8 cellular contexts compared by ENCODE assay signal in genomic region chr14:75277000-75277795, GRCh38. TPM values are rescaled to one million over a fixed set of nuclear protein-coding genes. Genes with fewer than 3 reads are reported as not detected.
DNase-seq lines count a peak whose midpoint lies in the region; ATAC-seq and TF ChIP-seq lines count a peak whose summit lies in the region.

No MANE protein-coding gene starts in this region.

- H3K9me3 Mint-ChIP-seq in activated CD8-positive, alpha-beta T cell treated with anti-CD3 and anti-CD28 coated beads, Interleukin-2, amount 10 ng/mL, durations not matched to agents 7 days and 5 days (ENCODE audit: insufficient read depth): no peaks in the 10 kb centered on the region
- H3K9me3 Mint-ChIP-seq in endodermal cell: no peaks in the 10 kb centered on the region

- peaks cover 70% of the 10 kb centered on the region for H3K27me3 Mint-ChIP-seq in activated CD8-positive, alpha-beta T cell treated with anti-CD3 and anti-CD28 coated beads, Interleukin-2, amount 10 ng/mL, durations not matched to agents 7 days and 5 days (ENCODE audit: low read depth)
- peaks cover 51% of the 10 kb centered on the region for H3K27me3 Mint-ChIP-seq in endodermal cell (ENCODE audit: insufficient read depth)

- H3K27ac ChIP-seq in C4-2B (peak overlapping the region; percentile 64), HEK293 (ENCODE audit: extremely low read depth, low read depth, low read length) (peak overlapping the region; percentile 53; the same call in 1 of the 2 replicates), endodermal cell (ENCODE audit: low read depth, low read length) (peak overlapping the region; percentile 68)

- CTCF ChIA-PET in HEK293 (lab: Yijun Ruan, JAX): interaction anchor here (0.8 kb wide), 1 partner anchor 18 kb away, joined by 4 read pairs; no protein-coding TSS in a partner anchor
- CTCF ChIA-PET in activated CD8-positive, alpha-beta T cell treated with anti-CD3 and anti-CD28 coated beads, Interleukin-2, amount 10 ng/mL, durations not matched to agents 7 days and 5 days (lab: Charles Lee): interaction anchor here (0.7 to 1.5 kb wide), 2 partner anchors 17 to 147 kb away, joined by 3 to 4 read pairs; no protein-coding TSS in a partner anchor

- H3K36me3 ChIP-seq in HEK293 (ENCODE audit: control insufficient read depth in 2 of 2, insufficient read depth in 1 of 2, low read length in 2 of 2): peaks cover 0 to 19% of the 10 kb centered on the region in 2 experiments; a peak in 1 of 3 replicates
- H3K36me3 ChIP-seq in endodermal cell (ENCODE audit: control insufficient read depth, insufficient read depth, low read length): no peaks in the 10 kb centered on the region

- ATAC-seq in activated CD8-positive, alpha-beta T cell treated with anti-CD3 and anti-CD28 coated beads, Interleukin-2, amount 10 ng/mL, durations not matched to agents 7 days and 5 days: peak; percentile 38
- ATAC-seq in stimulated activated naive CD8-positive, alpha-beta T cell treated with anti-CD3 and anti-CD28 coated beads, Interleukin-15, Interleukin-2, amounts not matched to agents 100 U/mL and 50 U/mL, for 24 hours: peak; percentile 40
- no peak for ATAC-seq in GM19324 (IDR thresholded peaks at IDR 0.05; ENCODE audit: low FRiP score, unreplicated experiment)

- TF ChIP-seq CTCF in C4-2B (conservative IDR thresholded peaks at IDR 0.05) (peak; percentile 20; the same call in 1 of the 2 replicates), HEK293 (tag by site-specific recombination; IDR thresholded peaks at IDR 0.05) (no peak; the same call in 1 of the 2 replicates), endodermal cell (conservative IDR thresholded peaks at IDR 0.05) (peak; percentile 34)

- 0 to 1% methylated on average over 26 to 81 of the region's 81 CpGs for WGBS in endodermal cell (ENCODE audit: insufficient coverage in 1 of 2, insufficient read length in 1 of 2), 2 experiments

- H3K27me3 ChIP-seq in endodermal cell (ENCODE audit: control insufficient read depth, insufficient read depth, low read length, poor library complexity, severe bottlenecking): peaks cover 14% of the 10 kb centered on the region

- H3K4me3 Mint-ChIP-seq in activated CD8-positive, alpha-beta T cell treated with anti-CD3 and anti-CD28 coated beads, Interleukin-2, amount 10 ng/mL, durations not matched to agents 7 days and 5 days: peak overlapping the region; percentile 82
- peak overlapping the region; percentile 81 for H3K4me3 Mint-ChIP-seq in endodermal cell

- H3K4me1 Mint-ChIP-seq in activated CD8-positive, alpha-beta T cell treated with anti-CD3 and anti-CD28 coated beads, Interleukin-2, amount 10 ng/mL, durations not matched to agents 7 days and 5 days (ENCODE audit: low read depth): peaks cover 49% of the 10 kb centered on the region
- peaks cover 29% of the 10 kb centered on the region for H3K4me1 Mint-ChIP-seq in endodermal cell

- peak overlapping the region; percentile 98 for H3K9ac ChIP-seq in endodermal cell (ENCODE audit: extremely low read depth, low read length, poor library complexity, severe bottlenecking)

- H3K9me3 ChIP-seq in HEK293 (ENCODE audit: control insufficient read depth, insufficient read depth, low read depth, low read length) (no peaks in the 10 kb centered on the region), endodermal cell (ENCODE audit: control insufficient read depth, low read length) (no peaks in the 10 kb centered on the region)

- H3K4me3 ChIP-seq in HEK293 (ENCODE audit: low read depth, low read length): peak overlapping the region; percentile 48
- peak overlapping the region; percentile 88 for H3K4me3 ChIP-seq in endodermal cell (ENCODE audit: low read length)

- H3K36me3 Mint-ChIP-seq in activated CD8-positive, alpha-beta T cell treated with anti-CD3 and anti-CD28 coated beads, Interleukin-2, amount 10 ng/mL, durations not matched to agents 7 days and 5 days (ENCODE audit: low read depth): peaks cover 6% of the 10 kb centered on the region
- peaks cover 15% of the 10 kb centered on the region for H3K36me3 Mint-ChIP-seq in endodermal cell (ENCODE audit: low read depth)

- H3K27ac Mint-ChIP-seq in activated CD8-positive, alpha-beta T cell treated with anti-CD3 and anti-CD28 coated beads, Interleukin-2, amount 10 ng/mL, durations not matched to agents 7 days and 5 days: peak overlapping the region; percentile 98
- H3K27ac Mint-ChIP-seq in endodermal cell: peak overlapping the region; percentile 100

- peak; percentile 14 for DNase-seq in NCI-H524 treated with DMSO at 0.1 percent for 48 hours (lab: John Stamatoyannopoulos, UW)
- DNase-seq in activated CD8-positive, alpha-beta T cell treated with anti-CD3 and anti-CD28 coated beads, Interleukin-2, amount 10 ng/mL, durations not matched to agents 7 days and 5 days: peak; percentile 76
- peak; percentile 92 for DNase-seq in endodermal cell
- peak; percentile 96 to 97 for DNase-seq in lung microvascular endothelial cell (ENCODE audit: low read depth in 2 of 2)
- peak; percentile 64 for DNase-seq in stimulated activated naive CD8-positive, alpha-beta T cell treated with anti-CD3 and anti-CD28 coated beads, Interleukin-15, Interleukin-2, amounts not matched to agents 100 U/mL and 50 U/mL, for 24 hours

- POLR2A ChIA-PET in HEK293 (lab: Yijun Ruan, JAX): interaction anchor here (0.7 to 1.2 kb wide), 4 partner anchors 11 to 150 kb away, joined by 3 to 4 read pairs (median 3); partner anchors contain the start of gene NEK9
- POLR2A ChIA-PET in activated CD8-positive, alpha-beta T cell treated with anti-CD3 and anti-CD28 coated beads, Interleukin-2, amount 10 ng/mL, durations not matched to agents 7 days and 5 days (lab: Charles Lee): interaction anchor here (0.6 to 1.7 kb wide), 2 partner anchors 18 to 131 kb away, joined by 4 to 8 read pairs; no protein-coding TSS in a partner anchor

- peaks cover 4% of the 10 kb centered on the region; the same call in 1 of the 2 replicates for H3K4me1 ChIP-seq in HEK293 (ENCODE audit: control insufficient read depth, insufficient read depth, low read length)
- H3K4me1 ChIP-seq in endodermal cell (ENCODE audit: control insufficient read depth, insufficient read depth, low read length): peaks cover 8% of the 10 kb centered on the region

TF ChIP-seq in HEK293, 187 proteins besides CTCF, POLR2A, EP300 and RAD21 (continues in another document):
- TF ChIP-seq SCRT1 (tag by site-specific recombination; IDR thresholded peaks at IDR 0.05; ENCODE audit: borderline replicate concordance) (no peak), ZNF433 (tag by site-specific recombination; IDR thresholded peaks at IDR 0.05; ENCODE audit: low read depth) (no peak), ZNF26 (tag by site-specific recombination; IDR thresholded peaks at IDR 0.05) (no peak), ZNF24 (tag by site-specific recombination; IDR thresholded peaks at IDR 0.05) (no peak), PATZ1 (tag by site-specific recombination; IDR thresholded peaks at IDR 0.05) (peak; percentile 59), FEZF1 (tag by site-specific recombination; IDR thresholded peaks at IDR 0.05) (no peak), KLF1 (tag by site-specific recombination; IDR thresholded peaks at IDR 0.05) (0 out of 2 replicates have a peak, but pooled peaks have one; percentile 25), ZNF561 (tag by site-specific recombination; IDR thresholded peaks at IDR 0.05; ENCODE audit: borderline replicate concordance) (no peak), ZNF473 (tag by site-specific recombination; IDR thresholded peaks at IDR 0.05) (no peak), ZNF391 (tag by site-specific recombination; IDR thresholded peaks at IDR 0.05; ENCODE audit: borderline replicate concordance, low read depth) (peak; percentile 23; the same call in 1 of the 2 replicates), ZNF791 (tag by site-specific recombination; IDR thresholded peaks at IDR 0.05) (no peak)
- TF ChIP-seq, protein P1, sequence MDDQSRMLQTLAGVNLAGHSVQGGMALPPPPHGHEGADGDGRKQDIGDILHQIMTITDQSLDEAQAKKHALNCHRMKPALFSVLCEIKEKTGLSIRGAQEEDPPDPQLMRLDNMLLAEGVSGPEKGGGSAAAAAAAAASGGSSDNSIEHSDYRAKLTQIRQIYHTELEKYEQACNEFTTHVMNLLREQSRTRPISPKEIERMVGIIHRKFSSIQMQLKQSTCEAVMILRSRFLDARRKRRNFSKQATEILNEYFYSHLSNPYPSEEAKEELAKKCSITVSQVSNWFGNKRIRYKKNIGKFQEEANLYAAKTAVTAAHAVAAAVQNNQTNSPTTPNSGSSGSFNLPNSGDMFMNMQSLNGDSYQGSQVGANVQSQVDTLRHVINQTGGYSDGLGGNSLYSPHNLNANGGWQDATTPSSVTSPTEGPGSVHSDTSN (CRISPR knock-in tag; IDR thresholded peaks at IDR 0.05): no peak

RNA-seq across cellular contexts. Expression of gene FOS, which starts 1.4 kb away (rescaled TPM):
- 100 to 1,000 TPM; 201 to 219 TPM for total RNA-seq in activated CD8-positive, alpha-beta T cell treated with anti-CD3 and anti-CD28 coated beads, Interleukin-2, amount 10 ng/mL, durations not matched to agents 7 days and 5 days
- total RNA-seq in endodermal cell (10 to 100 TPM; 10.3 to 14.0 TPM), lung microvascular endothelial cell (7.8 and 278 TPM in 2 replicates)
- 7.9 TPM for polyA plus RNA-seq in endodermal cell (2013, experiment 1 of 2)
- 23.5 TPM for polyA plus RNA-seq in endodermal cell (2013, experiment 2 of 2)

Comparison
In these comparisons a context has a peak if more than half of its experiments do, and no peak if none do; other contexts are left out.
1. DNase-seq: peak in every context shown above with its lines; median percentile 96 in lung microvascular endothelial cell; 92 in endodermal cell; 76 in activated CD8-positive, alpha-beta T cell treated with anti-CD3 and anti-CD28 coated beads, Interleukin-2, amount 10 ng/mL, durations not matched to agents 7 days and 5 days; 64 in stimulated activated naive CD8-positive, alpha-beta T cell treated with anti-CD3 and anti-CD28 coated beads, Interleukin-15, Interleukin-2, amounts not matched to agents 100 U/mL and 50 U/mL, for 24 hours; 14 in NCI-H524 treated with DMSO at 0.1 percent for 48 hours.